In genomic region chr1:20383631-20384030, GRCh38 we compare ENCODE assay signal across 15 cellular contexts.
"Had no signal": no experiment of that assay in that cellular context is flagged by ENCODE, and none has a peak within 500 bp of the region (broad histone marks: within the 10 kb centered on the region; RNA-seq: fewer than 3 reads in every experiment).

No MANE protein-coding gene starts in this region.

- H3K4me3 Mint-ChIP-seq: naive thymus-derived CD4-positive, alpha-beta T cell; neural crest cell had no signal

- H3K27me3 ChIP-seq: thyroid gland, uterus had no signal

- H3K36me3 ChIP-seq: esophagus muscularis mucosa, gastrocnemius medialis, thyroid gland, upper lobe of left lung, uterus had no signal

- H3K9me3 ChIP-seq: esophagus muscularis mucosa, gastrocnemius medialis, thyroid gland, upper lobe of left lung, uterus had no signal

- H3K27ac ChIP-seq: epithelial cell of prostate, esophagus muscularis mucosa, gastrocnemius medialis, thyroid gland, upper lobe of left lung, uterus had no signal

- H3K4me1 ChIP-seq: esophagus muscularis mucosa, gastrocnemius medialis, upper lobe of left lung, uterus had no signal

- H3K9me3 Mint-ChIP-seq: neural crest cell had no signal

- H3K36me3 Mint-ChIP-seq: naive thymus-derived CD4-positive, alpha-beta T cell had no signal

- DNase-seq: effector memory CD4-positive, alpha-beta T cell; gastrocnemius medialis; islet precursor cell; mammary epithelial cell; naive thymus-derived CD4-positive, alpha-beta T cell; small intestine; stimulated activated CD4-positive, alpha-beta T cell treated with anti-CD3 and anti-CD28 coated beads, Interleukin-12 subunit alpha, Interleukin-12 subunit beta, amount 100 ng/mL, for 4 hours; stimulated activated naive CD4-positive, alpha-beta T cell treated with Interleukin-2 at 50 U/mL for 16 hours; thyroid gland; upper lobe of left lung; uterus had no signal

- H3K4me3 ChIP-seq: esophagus muscularis mucosa, gastrocnemius medialis, thyroid gland, upper lobe of left lung, uterus had no signal

- H3K27ac Mint-ChIP-seq: naive thymus-derived CD4-positive, alpha-beta T cell had no signal

- FAIRE-seq: small intestine had no signal

- ATAC-seq: gastrocnemius medialis; left lobe of liver; naive thymus-derived CD4-positive, alpha-beta T cell had no signal
